ENCODE assay signal across 8 cellular contexts in the genomic region with DNA sequence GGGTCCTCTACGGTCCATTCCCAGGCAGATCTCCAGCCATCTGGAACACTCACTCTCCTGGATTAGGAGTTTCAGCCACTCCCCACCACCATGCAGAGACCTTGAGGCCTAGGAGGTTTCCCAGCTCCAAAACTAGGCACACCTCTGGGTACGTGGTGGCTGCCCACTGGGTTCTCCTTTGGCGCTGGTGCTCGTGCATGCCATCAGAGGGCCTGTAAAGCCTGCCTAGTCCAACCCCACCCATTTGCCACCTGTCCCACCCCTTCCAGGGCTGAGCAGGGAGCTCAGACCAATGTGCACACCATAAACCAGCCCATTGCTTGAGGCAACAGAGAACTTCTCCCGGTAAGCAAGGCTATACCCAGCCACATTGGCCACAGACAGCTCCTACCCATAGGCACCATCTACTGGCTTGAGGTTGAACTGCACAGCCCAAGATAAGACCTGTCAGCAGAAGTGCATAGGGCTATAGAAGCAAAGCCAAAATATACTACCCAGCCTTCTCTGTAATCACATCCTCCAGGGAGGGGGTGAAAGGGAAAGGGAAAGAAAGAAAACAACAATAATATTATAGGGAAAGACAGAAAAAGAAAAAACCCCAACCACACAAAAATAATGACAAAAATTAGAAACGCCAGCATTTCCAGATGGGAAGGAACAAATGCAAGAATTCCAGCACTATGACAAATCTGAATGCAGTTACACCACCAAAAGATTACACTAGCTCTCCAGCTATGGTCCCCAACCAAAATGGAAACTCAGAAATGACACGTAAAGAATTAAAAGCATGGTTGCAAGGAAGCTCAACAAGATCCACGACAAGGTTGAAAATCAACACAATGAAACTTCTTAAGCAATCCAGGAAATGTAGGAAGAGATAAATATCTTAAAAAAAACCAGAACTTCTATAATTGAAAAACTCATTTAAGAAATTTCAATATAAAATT.
DNase-seq lines count a peak whose midpoint lies in the region; ATAC-seq lines count a peak whose summit lies in the region.

No MANE protein-coding gene starts in this region.

- H3K27ac Mint-ChIP-seq in stimulated activated naive CD8-positive, alpha-beta T cell treated with anti-CD3 and anti-CD28 coated beads, Interleukin-15, amount 100 ng/mL, for 72 hours = peak overlapping the region in 1 of 2 donors; percentile 78

- H3K4me1 Mint-ChIP-seq in stimulated activated naive CD8-positive, alpha-beta T cell treated with anti-CD3 and anti-CD28 coated beads, Interleukin-15, amount 100 ng/mL, for 72 hours = no peaks in the 10 kb centered on the region

- H3K27me3 Mint-ChIP-seq in stimulated activated naive CD8-positive, alpha-beta T cell treated with anti-CD3 and anti-CD28 coated beads, Interleukin-15, amount 100 ng/mL, for 72 hours = peaks cover 65% of the 10 kb centered on the region

- DNase-seq in G401 (ENCODE audit: low spot score) = peak; percentile 72
- DNase-seq in NCI-H526 treated with DMSO at 0.1 percent for 48 hours (lab: John Stamatoyannopoulos, UW) = peak; percentile 30
- DNase-seq in amniotic stem cell (lab: John Stamatoyannopoulos, UW) = peak; percentile 26
- DNase-seq in iPS-NIHi7 (ENCODE audit: extremely low spot score) = peak; percentile 78
- DNase-seq in stimulated activated naive CD8-positive, alpha-beta T cell treated with anti-CD3 and anti-CD28 coated beads, Interleukin-15, amount 100 ng/mL, for 72 hours = peak; percentile 15 to 25
- no peak for DNase-seq in occipital lobe (lab: John Stamatoyannopoulos, UW)

- ATAC-seq in GM19397 (IDR thresholded peaks at IDR 0.05; ENCODE audit: unreplicated experiment) (peak; percentile 97), HG03196 (IDR thresholded peaks at IDR 0.05; ENCODE audit: unreplicated experiment) (peak; percentile 95)
- ATAC-seq in stimulated activated naive CD8-positive, alpha-beta T cell treated with anti-CD3 and anti-CD28 coated beads, Interleukin-15, amount 100 ng/mL, for 72 hours = peak; percentile 87

- H3K4me3 Mint-ChIP-seq in stimulated activated naive CD8-positive, alpha-beta T cell treated with anti-CD3 and anti-CD28 coated beads, Interleukin-15, amount 100 ng/mL, for 72 hours = no peak overlapping the region

- in situ Hi-C loops in G401 (cut with HindIII; ENCODE audit: low sequenced_read_pairs) = no loop called here

- no peaks in the 10 kb centered on the region for H3K9me3 Mint-ChIP-seq in stimulated activated naive CD8-positive, alpha-beta T cell treated with anti-CD3 and anti-CD28 coated beads, Interleukin-15, amount 100 ng/mL, for 72 hours
